Comparison of ENCODE assay signal across 28 cellular contexts in the genomic region with DNA sequence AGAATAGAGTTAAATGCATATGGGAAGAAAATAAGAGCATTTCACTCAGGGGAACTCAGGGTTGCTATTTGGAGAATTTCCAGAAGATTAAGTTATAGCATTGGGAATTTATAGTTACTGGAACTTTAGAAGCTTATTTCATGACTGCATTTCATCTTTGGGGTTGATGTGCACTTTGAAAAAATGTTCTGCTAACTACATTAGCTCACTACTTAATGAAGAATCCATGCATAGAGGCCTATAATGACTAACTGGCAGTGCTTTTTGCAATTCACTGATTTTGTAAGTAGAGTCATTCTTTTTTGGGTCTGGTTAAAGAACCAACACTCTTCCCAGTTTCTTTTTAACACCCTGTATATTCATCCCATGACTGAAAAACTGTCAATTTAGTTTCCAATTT.
"Had no signal": no experiment of that assay in that cellular context is flagged by ENCODE, and none has a peak within 500 bp of the region (broad histone marks: within the 10 kb centered on the region; RNA-seq: fewer than 3 reads in every experiment).

No MANE protein-coding gene starts in this region.

- ATAC-seq: activated CD8-positive, alpha-beta memory T cell treated with anti-CD3 and anti-CD28 coated beads, Interleukin-2, amount 10 ng/mL, durations not matched to agents 7 days and 5 days; activated CD8-positive, alpha-beta T cell treated with anti-CD3 and anti-CD28 coated beads for 36 hours; activated naive CD4-positive, alpha-beta T cell treated with anti-CD3 and anti-CD28 coated beads, Interleukin-2, amount 50 U/mL, for 72 hours; esophagus mucosa; heart left ventricle; left lung; naive thymus-derived CD8-positive, alpha-beta T cell; psoas muscle; right lobe of liver; stimulated activated naive B cell treated with anti-CD40 and anti-IgM and Interleukin-4, amounts not matched to agents 10 μg/mL and 1 μg/mL and 100 μg/mL, for 72 hours had no signal

- H3K36me3 ChIP-seq: ascending aorta, brain microvascular endothelial cell, heart left ventricle, left lung, right lobe of liver, vagina, WERI-Rb-1 had no signal

- H3K4me3 Mint-ChIP-seq: activated CD4-positive, alpha-beta T cell treated with anti-CD3 and anti-CD28 coated beads, Interleukin-2, amount 10 ng/mL, durations not matched to agents 7 days and 5 days; activated CD8-positive, alpha-beta memory T cell treated with anti-CD3 and anti-CD28 coated beads, Interleukin-2, amount 10 ng/mL, durations not matched to agents 7 days and 5 days; activated CD8-positive, alpha-beta T cell treated with anti-CD3 and anti-CD28 coated beads for 36 hours; naive thymus-derived CD8-positive, alpha-beta T cell; stimulated activated naive B cell treated with anti-CD40 and anti-IgM and Interleukin-4, amounts not matched to agents 10 μg/mL and 1 μg/mL and 100 μg/mL, for 72 hours; type B pancreatic cell had no signal

- H3K4me1 Mint-ChIP-seq: activated CD4-positive, alpha-beta T cell treated with anti-CD3 and anti-CD28 coated beads, Interleukin-2, amount 10 ng/mL, durations not matched to agents 7 days and 5 days; activated CD8-positive, alpha-beta memory T cell treated with anti-CD3 and anti-CD28 coated beads, Interleukin-2, amount 10 ng/mL, durations not matched to agents 7 days and 5 days; naive thymus-derived CD8-positive, alpha-beta T cell; stimulated activated naive B cell treated with anti-CD40 and anti-IgM and Interleukin-4, amounts not matched to agents 10 μg/mL and 1 μg/mL and 100 μg/mL, for 72 hours had no signal

- H3K27me3 Mint-ChIP-seq: activated CD4-positive, alpha-beta T cell treated with anti-CD3 and anti-CD28 coated beads, Interleukin-2, amount 10 ng/mL, durations not matched to agents 7 days and 5 days; activated CD8-positive, alpha-beta memory T cell treated with anti-CD3 and anti-CD28 coated beads, Interleukin-2, amount 10 ng/mL, durations not matched to agents 7 days and 5 days; activated CD8-positive, alpha-beta T cell treated with anti-CD3 and anti-CD28 coated beads for 36 hours; naive thymus-derived CD8-positive, alpha-beta T cell; stimulated activated naive B cell treated with anti-CD40 and anti-IgM and Interleukin-4, amounts not matched to agents 10 μg/mL and 1 μg/mL and 100 μg/mL, for 72 hours; type B pancreatic cell had no signal

- FAIRE-seq: frontal cortex, TTC549 had no signal

- H3K27ac Mint-ChIP-seq: activated CD4-positive, alpha-beta T cell treated with anti-CD3 and anti-CD28 coated beads, Interleukin-2, amount 10 ng/mL, durations not matched to agents 7 days and 5 days; activated CD8-positive, alpha-beta memory T cell treated with anti-CD3 and anti-CD28 coated beads, Interleukin-2, amount 10 ng/mL, durations not matched to agents 7 days and 5 days; activated CD8-positive, alpha-beta T cell treated with anti-CD3 and anti-CD28 coated beads for 36 hours; activated naive CD4-positive, alpha-beta T cell treated with anti-CD3 and anti-CD28 coated beads, Interleukin-2, amount 50 U/mL, for 72 hours; naive thymus-derived CD8-positive, alpha-beta T cell; stimulated activated naive B cell treated with anti-CD40 and anti-IgM and Interleukin-4, amounts not matched to agents 10 μg/mL and 1 μg/mL and 100 μg/mL, for 72 hours; type B pancreatic cell had no signal

- DNase-seq: activated CD4-positive, alpha-beta T cell treated with anti-CD3 and anti-CD28 coated beads, Interleukin-2, amount 10 ng/mL, durations not matched to agents 7 days and 5 days; activated CD4-positive, CD25-positive, alpha-beta regulatory T cell treated with anti-CD3 and anti-CD28 coated beads, Interleukin-2, amount 50 U/mL, for 72 hours; activated CD8-positive, alpha-beta memory T cell treated with anti-CD3 and anti-CD28 coated beads, Interleukin-2, amount 10 ng/mL, durations not matched to agents 7 days and 5 days; activated CD8-positive, alpha-beta T cell treated with anti-CD3 and anti-CD28 coated beads for 36 hours; activated T-cell treated with anti-CD3 and anti-CD28 coated beads for 4 hours; brain microvascular endothelial cell; central memory CD4-positive, alpha-beta T cell; dermis blood vessel endothelial cell; effector memory CD4-positive, alpha-beta T cell; heart left ventricle; left lung; naive thymus-derived CD8-positive, alpha-beta T cell; psoas muscle; right lobe of liver; stimulated activated CD4-positive, alpha-beta T cell treated with anti-CD3 and anti-CD28 coated beads, Interleukin-2, amount 100 ng/mL, for 48 hours; stimulated activated CD8-positive, alpha-beta memory T cell treated with anti-CD3 and anti-CD28 coated beads, Interleukin-4, amount 100 ng/mL, for 48 hours; stimulated activated naive B cell treated with anti-CD40 and anti-IgM and Interleukin-4, amounts not matched to agents 10 μg/mL and 1 μg/mL and 100 μg/mL, for 72 hours; T-helper 1 cell; testis; WERI-Rb-1 had no signal

- H3K4me3 ChIP-seq: ascending aorta, heart left ventricle, left lung, lung, psoas muscle, right lobe of liver, testis, vagina had no signal

- H3K9me3 ChIP-seq: ascending aorta, heart left ventricle, psoas muscle, right lobe of liver, testis, vagina had no signal

- H3K36me3 Mint-ChIP-seq: activated CD8-positive, alpha-beta memory T cell treated with anti-CD3 and anti-CD28 coated beads, Interleukin-2, amount 10 ng/mL, durations not matched to agents 7 days and 5 days; naive thymus-derived CD8-positive, alpha-beta T cell; stimulated activated naive B cell treated with anti-CD40 and anti-IgM and Interleukin-4, amounts not matched to agents 10 μg/mL and 1 μg/mL and 100 μg/mL, for 72 hours; type B pancreatic cell had no signal

- H3K27me3 ChIP-seq: ascending aorta, brain microvascular endothelial cell, heart left ventricle, left lung, right lobe of liver, testis, vagina had no signal

- H3K4me1 ChIP-seq: ascending aorta, heart left ventricle, left lung, psoas muscle, right lobe of liver, testis, vagina had no signal

- H3K27ac ChIP-seq: ascending aorta, brain microvascular endothelial cell, heart left ventricle, left lung, psoas muscle, right lobe of liver, testis, vagina, WERI-Rb-1 had no signal
